11 cellular contexts compared by ENCODE assay signal in the genomic region with DNA sequence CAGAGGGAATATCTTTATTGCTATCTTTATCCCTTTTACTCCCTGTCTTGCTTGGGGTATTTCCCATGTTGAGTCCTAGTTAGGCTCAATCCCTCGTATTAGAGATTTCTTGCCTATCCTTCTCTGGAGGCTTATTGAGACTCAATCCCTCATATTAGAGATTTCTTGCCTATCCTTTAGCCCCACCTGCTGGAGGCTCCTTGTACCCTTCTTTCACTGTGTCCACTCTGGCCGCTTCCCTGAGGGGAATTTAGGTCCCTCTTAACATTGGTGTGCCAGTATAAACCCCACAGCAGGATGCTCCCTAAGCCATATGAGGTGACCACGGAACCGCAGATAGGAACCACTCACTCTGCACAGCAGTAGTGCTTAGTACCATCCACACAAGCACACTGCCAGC.
DNase-seq lines count a peak whose midpoint lies in the region; ATAC-seq, FAIRE-seq and TF ChIP-seq lines count a peak whose summit lies in the region.
"Had no signal": no experiment of that assay in that cellular context is flagged by ENCODE, and none has a peak within 500 bp of the region (broad histone marks: within the 10 kb centered on the region; RNA-seq: fewer than 3 reads in every experiment).

No MANE protein-coding gene starts in this region.

- intact Hi-C loops in activated CD4-positive, alpha-beta T cell treated with anti-CD3 and anti-CD28 coated beads for 36 hours (cut with DNase I, micrococcal nuclease), result no loop called here
- intact Hi-C loops in GM12878 (cut with micrococcal nuclease; ENCODE audit: unreplicated experiment), result loop anchor here (2.0 to 10.0 kb wide), 2 partner anchors 260 to 878 kb away; partner anchors contain the start of gene APBA1

- H3K27me3 Mint-ChIP-seq in activated CD4-positive, alpha-beta T cell treated with anti-CD3 and anti-CD28 coated beads for 36 hours, result peaks cover 12% of the 10 kb centered on the region
- no peaks in the 10 kb centered on the region for H3K27me3 Mint-ChIP-seq in neural progenitor cell (ENCODE audit: insufficient read depth, low read depth)

- H4K20me1 ChIP-seq in GM12878 (ENCODE audit: control insufficient read depth, insufficient read depth), result no peaks in the 10 kb centered on the region
- H4K20me1 ChIP-seq in neural progenitor cell (ENCODE audit: low read depth), result no peaks in the 10 kb centered on the region

- H3F3A ChIP-seq in neural progenitor cell (ENCODE audit: low read depth), result no peaks in the 10 kb centered on the region

- H2AFZ ChIP-seq in GM12878 (ENCODE audit: control insufficient read depth, low read depth, low read length) (no peak overlapping the region), neural progenitor cell (replicated peaks) (no peak overlapping the region)

- H3K4me3 Mint-ChIP-seq in activated CD4-positive, alpha-beta T cell treated with anti-CD3 and anti-CD28 coated beads for 36 hours, result no peak overlapping the region
- no peak overlapping the region for H3K4me3 Mint-ChIP-seq in neural progenitor cell

- RAD21 ChIA-PET in GM12878 (lab: Charles Lee; ENCODE audit: unreplicated experiment), result no interaction called here

- peak; percentile 24; the same call in 1 of the 2 replicates for TF ChIP-seq RAD21 in GM12878 (IDR thresholded peaks at IDR 0.05; ENCODE audit: insufficient read depth, low read depth, low read length)

- no peak for TF ChIP-seq EP300 in GM12878 (IDR thresholded peaks at IDR 0.05; ENCODE audit: borderline replicate concordance in 1 of 2, control insufficient read depth in 1 of 2, low read depth in 2 of 2, low read length in 2 of 2)

- no peaks in the 10 kb centered on the region for H3K36me3 Mint-ChIP-seq in activated CD4-positive, alpha-beta T cell treated with anti-CD3 and anti-CD28 coated beads for 36 hours (ENCODE audit: low read depth)
- H3K36me3 Mint-ChIP-seq in neural progenitor cell, result peaks cover 3% of the 10 kb centered on the region

- SMC1A ChIA-PET in GM12878 (lab: Charles Lee; ENCODE audit: uncharacterized antibody, unreplicated experiment), result no interaction called here

- no peaks in the 10 kb centered on the region for H3K27me3 ChIP-seq in GM12878 (replicated peaks in 1 of 2; ENCODE audit: control insufficient read depth in 2 of 2, insufficient read depth in 2 of 2, low read length in 1 of 2)
- no peaks in the 10 kb centered on the region for H3K27me3 ChIP-seq in neural progenitor cell
- H3K27me3 ChIP-seq: SJSA1 had no signal

- peaks cover 23% of the 10 kb centered on the region for H3K9me3 Mint-ChIP-seq in activated CD4-positive, alpha-beta T cell treated with anti-CD3 and anti-CD28 coated beads for 36 hours (ENCODE audit: low read depth)
- H3K9me3 Mint-ChIP-seq in neural progenitor cell, result peaks cover 16% of the 10 kb centered on the region

- H3K79me2 ChIP-seq in GM12878 (ENCODE audit: control insufficient read depth, insufficient read depth, low read length) (no peaks in the 10 kb centered on the region), neural progenitor cell (ENCODE audit: low read depth) (no peaks in the 10 kb centered on the region)

- CTCF ChIA-PET in activated CD4-positive, alpha-beta T cell treated with anti-CD3 and anti-CD28 coated beads for 36 hours (lab: Charles Lee), result no interaction called here
- CTCF ChIA-PET in GM12878 (lab: Yijun Ruan, JAX), result no interaction called here

- H3K9me3 ChIP-seq in GM12878 (replicated peaks; ENCODE audit: control insufficient read depth, insufficient read depth, low read length) (no peaks in the 10 kb centered on the region), neural progenitor cell (ENCODE audit: low read depth) (no peaks in the 10 kb centered on the region)

- H3K9ac ChIP-seq in GM12878 (ENCODE audit: control insufficient read depth, insufficient read depth, low read length), result no peak overlapping the region
- no peak overlapping the region for H3K9ac ChIP-seq in neural progenitor cell

- no peak for TF ChIP-seq POLR2A in GM12878 (IDR thresholded peaks at IDR 0.05; ENCODE audit: low read depth, low read length)

- peak; percentile 6 for DNase-seq in activated CD4-positive, alpha-beta T cell treated with anti-CD3 and anti-CD28 coated beads for 36 hours
- DNase-seq in activated CD4-positive, alpha-beta T cell treated with anti-CD3 and anti-CD28 coated beads for 1 hour, result no peak
- DNase-seq in LNCaP clone FGC (ENCODE audit: low read depth) (no peak), GM12878 (ENCODE audit: low read depth, low spot score) (no peak), neural progenitor cell (ENCODE audit: low spot score) (peak; percentile 73), putamen (ENCODE audit: low spot score) (no peak), mesenteric fat pad (ENCODE audit: low spot score) (no peak)
- DNase-seq: activated CD8-positive, alpha-beta memory T cell treated with anti-CD3 and anti-CD28 coated beads, Interleukin-2, amount 50 U/mL, for 48 hours; C1 segment of cervical spinal cord had no signal

- no peak overlapping the region for H3K4me3 ChIP-seq in LNCaP clone FGC (ENCODE audit: low read depth, low read length)
- H3K4me3 ChIP-seq in GM12878, result no peak overlapping the region
- no peak overlapping the region for H3K4me3 ChIP-seq in neural progenitor cell
- H3K4me3 ChIP-seq: SJSA1 had no signal

- TF ChIP-seq CTCF in LNCaP clone FGC (IDR thresholded peaks at IDR 0.05; ENCODE audit: control insufficient read depth, extremely low read depth, insufficient read depth) (peak; percentile 37), GM12878 (IDR thresholded peaks at IDR 0.05 in 2 of 3, conservative IDR thresholded peaks at IDR 0.05 in 1 of 3; ENCODE audit: control insufficient read depth in 2 of 3, extremely low read depth in 1 of 3, insufficient read depth in 1 of 3, low read depth in 3 of 3, low read length in 3 of 3) (peak; percentile 16 to 35 (median 28); a peak in 4 of 6 replicates), neural progenitor cell (IDR thresholded peaks at IDR 0.05) (peak; percentile 65)

- in situ Hi-C loops in GM12878 (cut with MboI), result loop anchor here (5.0 to 25.0 kb wide), 2 partner anchors 41 to 871 kb away; no protein-coding TSS in a partner anchor

- POLR2A ChIA-PET in activated CD4-positive, alpha-beta T cell treated with anti-CD3 and anti-CD28 coated beads for 36 hours (lab: Charles Lee), result no interaction called here
- POLR2A ChIA-PET in GM12878 (lab: Charles Lee), result no interaction called here

- no peak for ATAC-seq in activated CD4-positive, alpha-beta T cell treated with anti-CD3 and anti-CD28 coated beads for 36 hours
- ATAC-seq in GM12878 (peak; percentile 64), HG03135 (IDR thresholded peaks at IDR 0.05; ENCODE audit: unreplicated experiment) (no peak)

- no peak for FAIRE-seq in GM12878 (lab: Jason Lieb, UNC)

- H3K27ac Mint-ChIP-seq in activated CD4-positive, alpha-beta T cell treated with anti-CD3 and anti-CD28 coated beads for 36 hours, result no peak overlapping the region
- no peak overlapping the region for H3K27ac Mint-ChIP-seq in neural progenitor cell

- H3K27ac ChIP-seq in GM12878 (ENCODE audit: control insufficient read depth, insufficient read depth), result no peak overlapping the region
- no peak overlapping the region for H3K27ac ChIP-seq in neural progenitor cell
- H3K27ac ChIP-seq: SJSA1 had no signal

- no TSS peak for BruUV-seq in GM12878 (replicated peaks; lab: Mats Ljungman, UMichigan)

- H3K4me2 ChIP-seq in GM12878 (ENCODE audit: control insufficient read depth, insufficient read depth), result no peak overlapping the region
- H3K4me2 ChIP-seq in neural progenitor cell, result no peak overlapping the region

- H3K4me1 ChIP-seq in GM12878 (ENCODE audit: control insufficient read depth, insufficient read depth, low read length), result no peaks in the 10 kb centered on the region
- no peaks in the 10 kb centered on the region for H3K4me1 ChIP-seq in neural progenitor cell

- H3K4me1 Mint-ChIP-seq in activated CD4-positive, alpha-beta T cell treated with anti-CD3 and anti-CD28 coated beads for 36 hours, result no peaks in the 10 kb centered on the region
- no peaks in the 10 kb centered on the region for H3K4me1 Mint-ChIP-seq in neural progenitor cell

- WGBS in GM12878 (ENCODE audit: insufficient coverage, insufficient replicate concordance, low lambda C conversion rate, missing lambda C conversion rate), result 56% methylated on average over 4 of the region's 4 CpGs

- H3K36me3 ChIP-seq in GM12878 (ENCODE audit: control insufficient read depth in 2 of 2, insufficient read depth in 2 of 2, low read length in 1 of 2) (no peaks in the 10 kb centered on the region), neural progenitor cell (no peaks in the 10 kb centered on the region)
- H3K36me3 ChIP-seq: SJSA1 had no signal

TF ChIP-seq in GM12878, 131 proteins besides CTCF, POLR2A, EP300 and RAD21:
- TF ChIP-seq, protein P1, sequence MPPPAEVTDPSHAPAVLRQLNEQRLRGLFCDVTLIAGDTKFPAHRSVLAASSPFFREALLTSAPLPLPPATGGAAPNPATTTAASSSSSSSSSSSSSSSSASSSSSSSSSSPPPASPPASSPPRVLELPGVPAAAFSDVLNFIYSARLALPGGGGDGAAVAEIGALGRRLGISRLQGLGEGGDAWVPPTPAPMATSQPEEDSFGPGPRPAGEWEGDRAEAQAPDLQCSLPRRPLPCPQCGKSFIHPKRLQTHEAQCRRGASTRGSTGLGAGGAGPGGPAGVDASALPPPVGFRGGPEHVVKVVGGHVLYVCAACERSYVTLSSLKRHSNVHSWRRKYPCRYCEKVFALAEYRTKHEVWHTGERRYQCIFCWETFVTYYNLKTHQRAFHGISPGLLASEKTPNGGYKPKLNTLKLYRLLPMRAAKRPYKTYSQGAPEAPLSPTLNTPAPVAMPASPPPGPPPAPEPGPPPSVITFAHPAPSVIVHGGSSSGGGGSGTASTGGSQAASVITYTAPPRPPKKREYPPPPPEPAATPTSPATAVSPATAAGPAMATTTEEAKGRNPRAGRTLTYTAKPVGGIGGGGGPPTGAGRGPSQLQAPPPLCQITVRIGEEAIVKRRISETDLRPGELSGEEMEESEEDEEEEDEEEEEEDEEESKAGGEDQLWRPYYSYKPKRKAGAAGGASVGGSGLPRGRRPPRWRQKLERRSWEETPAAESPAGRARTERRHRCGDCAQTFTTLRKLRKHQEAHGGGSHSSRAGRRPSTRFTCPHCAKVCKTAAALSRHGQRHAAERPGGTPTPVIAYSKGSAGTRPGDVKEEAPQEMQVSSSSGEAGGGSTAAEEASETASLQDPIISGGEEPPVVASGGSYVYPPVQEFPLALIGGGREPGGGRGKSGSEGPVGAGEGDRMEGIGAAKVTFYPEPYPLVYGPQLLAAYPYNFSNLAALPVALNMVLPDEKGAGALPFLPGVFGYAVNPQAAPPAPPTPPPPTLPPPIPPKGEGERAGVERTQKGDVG (CRISPR knock-in tag; IDR thresholded peaks at IDR 0.05), result no peak
- no peak for TF ChIP-seq TAF1 (IDR thresholded peaks at IDR 0.05; ENCODE audit: borderline replicate concordance, low read depth, low read length)
- TF ChIP-seq RUNX3 (IDR thresholded peaks at IDR 0.05; ENCODE audit: low read length), result no peak

Comparison
In these comparisons a context has a peak if more than half of its experiments do, and no peak if none do; other contexts are left out.
1. DNase-seq: peak in activated CD4-positive, alpha-beta T cell treated with anti-CD3 and anti-CD28 coated beads for 36 hours (single experiment) and neural progenitor cell (single experiment); none in activated CD4-positive, alpha-beta T cell treated with anti-CD3 and anti-CD28 coated beads for 1 hour (single experiment), LNCaP clone FGC (single experiment), GM12878 (single experiment), putamen (single experiment) and mesenteric fat pad (single experiment).
2. Peak in every context shown above with its lines, with median percentiles within 50 percentile points of each other: CTCF ChIP-seq.